In genomic region chr9:92759990-92760893, GRCh38 we compare ENCODE assay signal across 10 cellular contexts. TPM values are rescaled to one million over a fixed set of nuclear protein-coding genes. Genes with fewer than 3 reads are reported as not detected.
DNase-seq lines count a peak whose midpoint lies in the region; ATAC-seq and TF ChIP-seq lines count a peak whose summit lies in the region.
"Had no signal": no experiment of that assay in that cellular context is flagged by ENCODE, and none has a peak within 500 bp of the region (broad histone marks: within the 10 kb centered on the region; RNA-seq: fewer than 3 reads in every experiment).

No MANE protein-coding gene starts in this region.

- H3K9me3 Mint-ChIP-seq in naive thymus-derived CD4-positive, alpha-beta T cell: peaks cover 0 to 4% (median 0%) of the 10 kb centered on the region in 11 donors

- H3K4me2 ChIP-seq in MM.1S (ENCODE audit: low read depth, low read length): no peak overlapping the region; the same call in none of the 2 replicates

- H3K4me3 ChIP-seq in MM.1S (ENCODE audit: low read length): no peak overlapping the region
- H3K4me3 ChIP-seq in esophagus squamous epithelium: no peak overlapping the region
- H3K4me3 ChIP-seq in naive thymus-derived CD4-positive, alpha-beta T cell (ENCODE audit: low read length): no peak overlapping the region
- no peak overlapping the region for H3K4me3 ChIP-seq in upper lobe of left lung
- H3K4me3 ChIP-seq: cardiac muscle cell had no signal

- intact Hi-C loops in esophagus squamous epithelium (cut with DNase I): no loop called here
- intact Hi-C loops in naive thymus-derived CD4-positive, alpha-beta T cell (cut with micrococcal nuclease): loop anchor here in 1 of 2 donors (10.0 kb wide), 2 partner anchors 1405 to 1965 kb away; partner anchors contain the start of gene AOPEP

- H3K9me3 ChIP-seq in MM.1S (replicated peaks; ENCODE audit: insufficient read depth, low read length) (no peaks in the 10 kb centered on the region), esophagus squamous epithelium (no peaks in the 10 kb centered on the region), upper lobe of left lung (no peaks in the 10 kb centered on the region)
- no peaks in the 10 kb centered on the region for H3K9me3 ChIP-seq in naive thymus-derived CD4-positive, alpha-beta T cell (ENCODE audit: control insufficient read depth in 2 of 3, low read length in 3 of 3)

- no peak overlapping the region for H3K9ac ChIP-seq in MM.1S (ENCODE audit: low read length)

- no peak overlapping the region for H2AFZ ChIP-seq in MM.1S (ENCODE audit: low read length)

- peaks cover 4 to 8% (median 5%) of the 10 kb centered on the region in 5 donors for H3K36me3 Mint-ChIP-seq in naive thymus-derived CD4-positive, alpha-beta T cell

- peaks cover 92% of the 10 kb centered on the region for H3K79me2 ChIP-seq in MM.1S (ENCODE audit: low read length)

- H3K4me1 Mint-ChIP-seq in naive thymus-derived CD4-positive, alpha-beta T cell: peaks cover 39 to 59% (median 50%) of the 10 kb centered on the region in 7 donors

- H3K4me3 Mint-ChIP-seq in naive thymus-derived CD4-positive, alpha-beta T cell: peak overlapping the region in 2 of 10 donors; percentile 20 to 28

- H3K27me3 Mint-ChIP-seq in naive thymus-derived CD4-positive, alpha-beta T cell: no peaks in the 10 kb centered on the region

- no peak for DNase-seq in MM.1S
- no peak for DNase-seq in esophagus squamous epithelium (lab: John Stamatoyannopoulos, UW)
- no peak for DNase-seq in naive thymus-derived CD4-positive, alpha-beta T cell
- peak; percentile 52 to 58 for DNase-seq in upper lobe of left lung
- no peak for DNase-seq in central memory CD4-positive, alpha-beta T cell
- no peak for DNase-seq in OCI-M2 (lab: John Stamatoyannopoulos, UW; ENCODE audit: unreplicated experiment)
- DNase-seq: NCI-H1436, SIG-M5 had no signal

- no peaks in the 10 kb centered on the region for H3K36me3 ChIP-seq in MM.1S (replicated peaks; ENCODE audit: insufficient read depth, low read length)
- peaks cover 0 to 4% (median 0%) of the 10 kb centered on the region in 3 donors for H3K36me3 ChIP-seq in esophagus squamous epithelium
- peaks cover 0 to 3% (median 0%) of the 10 kb centered on the region in 3 experiments for H3K36me3 ChIP-seq in naive thymus-derived CD4-positive, alpha-beta T cell (ENCODE audit: control insufficient read depth in 2 of 3, insufficient read depth in 3 of 3, low read length in 3 of 3)
- H3K36me3 ChIP-seq in upper lobe of left lung: no peaks in the 10 kb centered on the region
- H3K36me3 ChIP-seq: cardiac muscle cell had no signal

- CTCF ChIA-PET in naive thymus-derived CD4-positive, alpha-beta T cell (lab: Charles Lee): interaction anchor here (2.4 kb wide), 1 partner anchor 43 kb away, joined by 7 read pairs; no protein-coding TSS in a partner anchor

- ATAC-seq in naive thymus-derived CD4-positive, alpha-beta T cell: no peak
- ATAC-seq in upper lobe of left lung (ENCODE audit: low FRiP score in 2 of 2) (no peak), GM19035 (IDR thresholded peaks at IDR 0.05; ENCODE audit: unreplicated experiment) (no peak)

- WGBS in esophagus squamous epithelium, 2 donors: 28 to 29% methylated on average over 4 to 7 of the region's 12 CpGs
- WGBS in upper lobe of left lung, 2 donors: 40 to 68% methylated on average over 4 to 9 of the region's 12 CpGs

- POLR2A ChIA-PET in naive thymus-derived CD4-positive, alpha-beta T cell (lab: Charles Lee): interaction anchor here (0.6 kb wide), 1 partner anchor 18 kb away, joined by 4 read pairs; no protein-coding TSS in a partner anchor

- no peak for TF ChIP-seq CTCF in MM.1S (IDR thresholded peaks at IDR 0.05; ENCODE audit: low read length)
- no peak for TF ChIP-seq CTCF in esophagus squamous epithelium (IDR thresholded peaks at IDR 0.05)
- no peak for TF ChIP-seq CTCF in upper lobe of left lung (IDR thresholded peaks at IDR 0.05)

- no peak for TF ChIP-seq EP300 in upper lobe of left lung (IDR thresholded peaks at IDR 0.05)

- H3K27me3 ChIP-seq in MM.1S (replicated peaks; ENCODE audit: insufficient read depth, low read length): no peaks in the 10 kb centered on the region
- H3K27me3 ChIP-seq in esophagus squamous epithelium: no peaks in the 10 kb centered on the region
- H3K27me3 ChIP-seq in naive thymus-derived CD4-positive, alpha-beta T cell (ENCODE audit: control insufficient read depth in 2 of 2, insufficient read depth in 2 of 2, low read length in 2 of 2): no peaks in the 10 kb centered on the region
- H3K27me3 ChIP-seq in upper lobe of left lung: no peaks in the 10 kb centered on the region
- H3K27me3 ChIP-seq: cardiac muscle cell had no signal

- H4K20me1 ChIP-seq in MM.1S (ENCODE audit: insufficient read depth, low read length): no peaks in the 10 kb centered on the region

- H3K27ac Mint-ChIP-seq in naive thymus-derived CD4-positive, alpha-beta T cell: peak overlapping the region in 5 of 9 donors; percentile 7 to 79 (median 31)

- H3K27ac ChIP-seq in MM.1S (ENCODE audit: low read length) (peak overlapping the region; percentile 35; the same call in 1 of the 2 replicates), esophagus squamous epithelium (peak overlapping the region; percentile 47 to 100 (median 74)), upper lobe of left lung (peak overlapping the region in 2 of 4 donors; percentile 48 to 53)
- H3K27ac ChIP-seq in naive thymus-derived CD4-positive, alpha-beta T cell (ENCODE audit: low read depth, low read length): no peak overlapping the region
- H3K27ac ChIP-seq: cardiac muscle cell had no signal

- peaks cover 25% of the 10 kb centered on the region for H3F3A ChIP-seq in MM.1S (ENCODE audit: insufficient read depth, low read length)

- H3K9me2 ChIP-seq in MM.1S (replicated peaks; ENCODE audit: insufficient read depth, low read length): no peaks in the 10 kb centered on the region

- peaks cover 48% of the 10 kb centered on the region for H3K4me1 ChIP-seq in MM.1S (ENCODE audit: low read length)
- peaks cover 38 to 78% (median 41%) of the 10 kb centered on the region in 3 donors for H3K4me1 ChIP-seq in esophagus squamous epithelium
- H3K4me1 ChIP-seq in naive thymus-derived CD4-positive, alpha-beta T cell (ENCODE audit: control insufficient read depth in 2 of 2, insufficient read depth in 2 of 2, low read length in 2 of 2): peaks cover 15 to 24% of the 10 kb centered on the region in 2 donors
- H3K4me1 ChIP-seq in upper lobe of left lung: peaks cover 33 to 45% (median 42%) of the 10 kb centered on the region in 4 donors

- no peak for TF ChIP-seq POLR2A in esophagus squamous epithelium (IDR thresholded peaks at IDR 0.05)
- no peak for TF ChIP-seq POLR2A in upper lobe of left lung (IDR thresholded peaks at IDR 0.05)

RNA-seq across cellular contexts. Expression of gene BICD2, which starts 4.4 kb away (rescaled TPM):
- total RNA-seq in esophagus squamous epithelium: 100 to 1,000 TPM in 1 of 4 donors, 10 to 100 TPM in 3; 81.7 to 116 (median 91.1) TPM
- 10 to 100 TPM; 20.2 to 28.8 (median 28.0) TPM for total RNA-seq in naive thymus-derived CD4-positive, alpha-beta T cell
- 10 to 100 TPM in 1 of 2 donors, 1 to 10 TPM in 1; 7.4 to 20.8 TPM for polyA plus RNA-seq in naive thymus-derived CD4-positive, alpha-beta T cell
- 10 to 100 TPM; 33.8 to 50.1 (median 45.1) TPM for total RNA-seq in upper lobe of left lung

Comparison
In these comparisons a context has a peak if more than half of its experiments do, and no peak if none do; other contexts are left out.
1. DNase-seq: peak in upper lobe of left lung (2 of 2); none in MM.1S (single experiment), esophagus squamous epithelium (single experiment), naive thymus-derived CD4-positive, alpha-beta T cell (0 of 9), central memory CD4-positive, alpha-beta T cell (single experiment) and OCI-M2 (single experiment).